13 cellular contexts compared by ENCODE assay signal in genomic region chr7:42677751-42678231, GRCh38.
A peak's percentile ranks its signal among the peaks of the same experiment; 100 is the strongest.
DNase-seq lines count a peak whose midpoint lies in the region; FAIRE-seq and TF ChIP-seq lines count a peak whose summit lies in the region.
"Had no signal": no experiment of that assay in that cellular context is flagged by ENCODE, and none has a peak within 500 bp of the region (broad histone marks: within the 10 kb centered on the region; RNA-seq: fewer than 3 reads in every experiment).

No MANE protein-coding gene starts in this region.

- no peak overlapping the region for H2AFZ ChIP-seq in Loucy (ENCODE audit: low read length)
- no peak overlapping the region for H2AFZ ChIP-seq in endothelial cell of umbilical vein (ENCODE audit: low read depth, low read length)

- H2BK15ac ChIP-seq in mesendoderm (replicated peaks; ENCODE audit: low read depth): no peak overlapping the region

- no peak overlapping the region for H4K5ac ChIP-seq in mesendoderm (ENCODE audit: low read length)

- no peak overlapping the region for H3K18ac ChIP-seq in mesendoderm (ENCODE audit: low read length)

- H3K27ac ChIP-seq in endothelial cell of umbilical vein (ENCODE audit: insufficient read depth, low read depth, low read length): no peak overlapping the region
- no peak overlapping the region for H3K27ac ChIP-seq in mesendoderm (ENCODE audit: low read depth, low read length)
- peak overlapping the region; percentile 10 for H3K27ac ChIP-seq in vagina

- H4K20me1 ChIP-seq in Loucy (ENCODE audit: insufficient read depth, low read length, poor library complexity, severe bottlenecking): no peaks in the 10 kb centered on the region
- H4K20me1 ChIP-seq in endothelial cell of umbilical vein (replicated peaks; ENCODE audit: control insufficient read depth, extremely low read depth, insufficient read depth, low read length): no peaks in the 10 kb centered on the region

- POLR2A ChIA-PET in endothelial cell of umbilical vein (lab: Charles Lee): no interaction called here

- dilution Hi-C loops in endothelial cell of umbilical vein (cut with MboI; ENCODE audit: extremely low pct_ligation_motif_present, low sequenced_read_pairs): no loop called here

- peak overlapping the region; percentile 32 for H3K4me2 ChIP-seq in Loucy (ENCODE audit: low read depth, low read length, poor library complexity, severe bottlenecking)
- H3K4me2 ChIP-seq in endothelial cell of umbilical vein (ENCODE audit: insufficient read depth, low read length): no peak overlapping the region
- H3K4me2 ChIP-seq in mesendoderm (ENCODE audit: low read length): no peak overlapping the region

- CTCF ChIA-PET in endothelial cell of umbilical vein (lab: Charles Lee): interaction anchor here (1.4 kb wide), 1 partner anchor 12 kb away, joined by 9 read pairs; no protein-coding TSS in a partner anchor

- no peak for TF ChIP-seq POLR2A in endothelial cell of umbilical vein (IDR thresholded peaks at IDR 0.05; ENCODE audit: low read depth, low read length)
- no peak for TF ChIP-seq POLR2A in vagina (IDR thresholded peaks at IDR 0.05)

- H3K79me2 ChIP-seq in Loucy (ENCODE audit: insufficient read depth, low read length) (no peaks in the 10 kb centered on the region), endothelial cell of umbilical vein (ENCODE audit: control insufficient read depth, insufficient read depth, low read length) (no peaks in the 10 kb centered on the region), mesendoderm (ENCODE audit: control insufficient read depth, insufficient read depth, low read length) (no peaks in the 10 kb centered on the region)

- H3K4me3 ChIP-seq in Loucy (ENCODE audit: low read length, poor library complexity, severe bottlenecking) (peak overlapping the region; percentile 8), endothelial cell of umbilical vein (replicated peaks in 1 of 3; ENCODE audit: insufficient read depth in 1 of 3, low read depth in 1 of 3, low read length in 3 of 3) (no peak overlapping the region), mesendoderm (ENCODE audit: low read length) (no peak overlapping the region), vagina (no peak overlapping the region)
- H3K4me3 ChIP-seq: Peyer's patch had no signal

- H3K9me3 ChIP-seq in Loucy (ENCODE audit: insufficient read depth, low read depth, low read length) (no peaks in the 10 kb centered on the region), endothelial cell of umbilical vein (replicated peaks; ENCODE audit: control insufficient read depth, insufficient read depth, low read length) (no peaks in the 10 kb centered on the region), vagina (no peaks in the 10 kb centered on the region)
- H3K9me3 ChIP-seq: Peyer's patch had no signal

- no TSS peak for BruUV-seq in endothelial cell of umbilical vein (replicated peaks; lab: Mats Ljungman, UMichigan)

- H2AK5ac ChIP-seq in mesendoderm (ENCODE audit: low read length): no peak overlapping the region

- H3K9ac ChIP-seq in Loucy (ENCODE audit: low read depth, low read length, poor library complexity, severe bottlenecking) (no peak overlapping the region), endothelial cell of umbilical vein (replicated peaks; ENCODE audit: extremely low read depth, insufficient read depth, low read length) (no peak overlapping the region), mesendoderm (ENCODE audit: low read length) (no peak overlapping the region)

- H4K8ac ChIP-seq in mesendoderm (ENCODE audit: low read depth, low read length): no peak overlapping the region

- intact Hi-C loops in endothelial cell of umbilical vein (cut with micrococcal nuclease): no loop called here
- intact Hi-C loops in vagina (cut with DNase I): no loop called here

- peak overlapping the region; percentile 23 for H2BK120ac ChIP-seq in mesendoderm (ENCODE audit: low read depth, low read length)

- DNase-seq in endothelial cell of umbilical vein (ENCODE audit: low read depth, low spot score): peak; percentile 35
- DNase-seq in mesendoderm: no peak
- DNase-seq in vagina (ENCODE audit: extremely low spot score in 2 of 2): no peak
- no peak for DNase-seq in NCI-H510A treated with DMSO at 0.1 percent for 48 hours (lab: John Stamatoyannopoulos, UW)
- DNase-seq in NCI-H524 (lab: John Stamatoyannopoulos, UW): no peak
- DNase-seq in OCI-M2 (lab: John Stamatoyannopoulos, UW; ENCODE audit: unreplicated experiment): no peak
- DNase-seq: activated CD4-positive, alpha-beta T cell treated with anti-CD3 and anti-CD28 coated beads, Interleukin-2, amount 10 ng/mL, durations not matched to agents 24 days and 14 days; caudate nucleus; NCI-H1417; Peyer's patch; stimulated activated CD4-positive, alpha-beta T cell treated with anti-CD3 and anti-CD28 coated beads, Interleukin-12 subunit alpha, Interleukin-12 subunit beta, amount 100 ng/mL, for 4 hours had no signal

- peaks cover 16% of the 10 kb centered on the region for H3K4me1 ChIP-seq in Loucy (ENCODE audit: insufficient read depth, low read length, poor library complexity, severe bottlenecking)
- peaks cover 4% of the 10 kb centered on the region for H3K4me1 ChIP-seq in endothelial cell of umbilical vein (ENCODE audit: control insufficient read depth, extremely low read depth, insufficient read depth, low read length)
- peaks cover 1% of the 10 kb centered on the region for H3K4me1 ChIP-seq in mesendoderm (ENCODE audit: control insufficient read depth, low read depth, low read length)
- H3K4me1 ChIP-seq in vagina: peaks cover 24% of the 10 kb centered on the region
- H3K4me1 ChIP-seq: Peyer's patch had no signal

- no peak overlapping the region for H3K23ac ChIP-seq in mesendoderm (ENCODE audit: low read length)

- TF ChIP-seq CTCF in Loucy (conservative IDR thresholded peaks at IDR 0.05; ENCODE audit: low read length) (no peak), endothelial cell of umbilical vein (IDR thresholded peaks at IDR 0.05; ENCODE audit: extremely low read depth in 1 of 2, insufficient read depth in 1 of 2, low read depth in 1 of 2, low read length in 2 of 2) (no peak), vagina (IDR thresholded peaks at IDR 0.05) (no peak)

- H3F3A ChIP-seq in Loucy (ENCODE audit: low read depth): no peaks in the 10 kb centered on the region

- H2BK5ac ChIP-seq in mesendoderm (ENCODE audit: low read length): no peak overlapping the region

- FAIRE-seq in endothelial cell of umbilical vein (lab: Jason Lieb, UNC): no peak
- FAIRE-seq: islet of Langerhans had no signal

- no peaks in the 10 kb centered on the region for H3K9me2 ChIP-seq in Loucy (replicated peaks; ENCODE audit: low read depth, low read length)

- no peak overlapping the region for H3K56ac ChIP-seq in mesendoderm (ENCODE audit: low read length)

- H3K79me1 ChIP-seq in mesendoderm (ENCODE audit: low read length): no peaks in the 10 kb centered on the region

- H3K9me1 ChIP-seq in endothelial cell of umbilical vein (replicated peaks; ENCODE audit: control insufficient read depth, extremely low read depth, insufficient read depth, low read length): no peaks in the 10 kb centered on the region

- H3K4ac ChIP-seq in mesendoderm (ENCODE audit: low read depth, low read length): peak overlapping the region; percentile 16

- H3K36me3 ChIP-seq in Loucy (ENCODE audit: insufficient read depth, low read length) (no peaks in the 10 kb centered on the region), endothelial cell of umbilical vein (ENCODE audit: control insufficient read depth in 2 of 2, extremely low read depth in 1 of 2, insufficient read depth in 2 of 2, low read length in 2 of 2) (no peaks in the 10 kb centered on the region), mesendoderm (ENCODE audit: control insufficient read depth, insufficient read depth, low read length) (no peaks in the 10 kb centered on the region), vagina (no peaks in the 10 kb centered on the region)
- H3K36me3 ChIP-seq: Peyer's patch had no signal

- H3K27me3 ChIP-seq in Loucy (ENCODE audit: insufficient read depth, low read length, poor library complexity, severe bottlenecking) (no peaks in the 10 kb centered on the region), endothelial cell of umbilical vein (ENCODE audit: control insufficient read depth in 2 of 2, insufficient read depth in 2 of 2, low read length in 2 of 2) (no peaks in the 10 kb centered on the region), mesendoderm (ENCODE audit: insufficient read depth, low read length, poor library complexity) (no peaks in the 10 kb centered on the region), vagina (no peaks in the 10 kb centered on the region)
- H3K27me3 ChIP-seq: Peyer's patch had no signal

- WGBS in mesendoderm (ENCODE audit: extremely low coverage, insufficient coverage, low lambda C conversion rate): no CpG with 5 or more reads among the region's 2 CpGs

TF ChIP-seq in endothelial cell of umbilical vein, 7 proteins besides CTCF, POLR2A, EP300 and RAD21:
- TF ChIP-seq FOS (IDR thresholded peaks at IDR 0.05; ENCODE audit: borderline replicate concordance, insufficient read depth, low read length): peak; percentile 43
- TF ChIP-seq MYC (IDR thresholded peaks at IDR 0.05; ENCODE audit: low read depth, low read length): no peak
- TF ChIP-seq GATA2 (IDR thresholded peaks at IDR 0.05; ENCODE audit: insufficient read depth, insufficient read length, low read depth, low read length): no peak
- no peak for TF ChIP-seq JUN (IDR thresholded peaks at IDR 0.05; ENCODE audit: borderline replicate concordance, insufficient read depth, insufficient read length, low read depth)
- TF ChIP-seq MAX (IDR thresholded peaks at IDR 0.05; ENCODE audit: insufficient read depth, insufficient read length): no peak
